In the genomic region with DNA sequence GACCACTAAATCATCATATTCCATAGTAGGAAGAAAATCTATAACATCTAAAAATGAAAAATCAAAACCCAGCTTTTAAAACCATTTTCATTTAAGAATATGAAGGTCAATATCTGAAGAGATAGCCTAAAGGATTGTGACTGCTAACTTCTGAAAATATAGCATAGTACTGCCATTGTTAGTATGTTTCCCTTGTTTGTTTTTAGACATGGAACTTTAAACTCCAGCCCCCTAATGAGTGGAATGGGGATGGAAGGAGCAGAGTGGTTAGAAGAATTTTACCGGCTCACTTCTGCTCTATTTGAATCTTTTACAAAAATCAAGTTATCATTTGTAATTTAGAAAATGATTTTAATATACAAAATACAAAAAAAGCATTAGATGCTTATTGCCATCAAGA, we compare ENCODE assay signal across 7 cellular contexts.
"Had no signal": no experiment of that assay in that cellular context is flagged by ENCODE, and none has a peak within 500 bp of the region (broad histone marks: within the 10 kb centered on the region; RNA-seq: fewer than 3 reads in every experiment).

No MANE protein-coding gene starts in this region.

- FAIRE-seq: G401.6, GM12878, GM12892, GM18507, GM19239 had no signal

- H3K4me3 ChIP-seq: GM12878 had no signal

- DNase-seq: GDM1, GF-D8 had no signal
